In the genomic region with DNA sequence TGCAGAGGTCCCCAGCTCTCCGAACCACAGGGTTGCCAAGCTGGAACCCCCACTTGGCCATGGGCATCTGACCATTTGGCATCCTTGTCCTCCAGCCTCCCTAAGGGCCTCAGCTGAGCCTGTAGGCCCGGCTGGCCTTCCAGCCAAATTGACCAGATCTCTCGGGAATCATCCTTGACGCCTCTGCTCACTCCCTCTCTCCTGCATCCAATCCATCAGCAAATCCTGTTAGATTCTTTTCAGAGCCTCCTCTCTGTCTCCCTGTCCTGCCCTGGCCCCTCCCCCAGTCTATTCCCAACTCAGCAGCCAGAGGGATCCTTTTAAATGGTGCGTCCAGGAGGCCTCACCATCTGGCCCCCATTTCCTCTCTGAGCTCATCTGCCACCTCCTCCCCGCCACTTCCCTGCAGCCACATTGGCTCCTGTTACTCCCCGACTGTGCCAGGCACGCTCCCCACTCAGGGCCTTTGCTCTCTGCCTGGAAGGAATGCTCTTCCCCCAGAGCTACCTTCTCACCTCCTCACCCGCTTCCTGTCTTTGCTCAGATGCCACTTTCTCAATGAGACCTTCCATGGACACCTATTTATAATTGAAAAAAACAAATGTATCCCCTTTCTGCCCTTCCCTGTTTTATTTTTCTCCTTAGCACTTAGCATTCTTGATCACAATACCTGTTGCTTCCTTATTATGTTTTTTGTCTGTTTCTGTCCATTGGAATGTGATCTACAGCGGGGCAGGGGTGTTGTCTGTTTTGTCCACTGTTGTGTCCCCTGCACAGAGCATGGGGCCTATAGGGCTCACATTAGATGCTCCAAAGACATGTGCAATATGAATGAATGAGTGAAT, we compare ENCODE assay signal across 13 cellular contexts.
DNase-seq lines count a peak whose midpoint lies in the region; ATAC-seq and TF ChIP-seq lines count a peak whose summit lies in the region.
"Had no signal": no experiment of that assay in that cellular context is flagged by ENCODE, and none has a peak within 500 bp of the region (broad histone marks: within the 10 kb centered on the region; RNA-seq: fewer than 3 reads in every experiment).

No MANE protein-coding gene starts in this region.

- TF ChIP-seq CTCF in AG09309 (IDR thresholded peaks at IDR 0.05; ENCODE audit: control insufficient read depth, insufficient read depth, low read depth, low read length, missing control alignments) = peak; percentile 34
- TF ChIP-seq CTCF in fibroblast of mammary gland (conservative IDR thresholded peaks at IDR 0.05; ENCODE audit: control insufficient read depth, insufficient read depth, low read depth, low read length) = peak; percentile 17

- POLR2A ChIA-PET in activated CD8-positive, alpha-beta T cell treated with anti-CD3 and anti-CD28 coated beads, Interleukin-2, amount 10 ng/mL, durations not matched to agents 7 days and 5 days (lab: Charles Lee) = no interaction called here

- H3K4me3 Mint-ChIP-seq in activated CD8-positive, alpha-beta T cell treated with anti-CD3 and anti-CD28 coated beads, Interleukin-2, amount 10 ng/mL, durations not matched to agents 7 days and 5 days = no peak overlapping the region
- no peak overlapping the region for H3K4me3 Mint-ChIP-seq in natural killer cell treated with Interleukin-12 subunit alpha and Interleukin-12 subunit beta and Interleukin-15 and Interleukin-18, amount 100 ng/mL, for 72 hours
- H3K4me3 Mint-ChIP-seq: central memory CD8-positive, alpha-beta T cell had no signal

- H3K36me3 Mint-ChIP-seq in activated CD8-positive, alpha-beta T cell treated with anti-CD3 and anti-CD28 coated beads, Interleukin-2, amount 10 ng/mL, durations not matched to agents 7 days and 5 days (ENCODE audit: low read depth) = no peaks in the 10 kb centered on the region
- no peaks in the 10 kb centered on the region for H3K36me3 Mint-ChIP-seq in natural killer cell treated with Interleukin-12 subunit alpha and Interleukin-12 subunit beta and Interleukin-15 and Interleukin-18, amount 100 ng/mL, for 72 hours

- no peak for DNase-seq in AG09309 (ENCODE audit: low read depth)
- DNase-seq in EL = peak; percentile 49
- peak; percentile 51 for DNase-seq in NCI-H226
- DNase-seq in fibroblast of mammary gland (ENCODE audit: low read depth) = peak; percentile 39
- no peak for DNase-seq in activated CD8-positive, alpha-beta T cell treated with anti-CD3 and anti-CD28 coated beads, Interleukin-2, amount 10 ng/mL, durations not matched to agents 7 days and 5 days
- no peak for DNase-seq in natural killer cell treated with Interleukin-12 subunit alpha and Interleukin-12 subunit beta and Interleukin-15 and Interleukin-18, amount 100 ng/mL, for 72 hours (ENCODE audit: low spot score)
- no peak for DNase-seq in stimulated activated CD4-positive, alpha-beta T cell treated with anti-CD3 and anti-CD28 coated beads, Interleukin-1b, Interleukin-23, amount 100 ng/mL, for 48 hours
- DNase-seq in stimulated activated CD4-positive, alpha-beta T cell treated with anti-CD3 and anti-CD28 coated beads, Interleukin-4, amount 100 ng/mL, for 4 hours = no peak
- DNase-seq: DMS79, Karpas-422, midbrain, sigmoid colon had no signal

- H3K4me1 Mint-ChIP-seq in activated CD8-positive, alpha-beta T cell treated with anti-CD3 and anti-CD28 coated beads, Interleukin-2, amount 10 ng/mL, durations not matched to agents 7 days and 5 days (ENCODE audit: low read depth) = no peaks in the 10 kb centered on the region
- peaks cover 0 to 6% of the 10 kb centered on the region in 2 donors for H3K4me1 Mint-ChIP-seq in natural killer cell treated with Interleukin-12 subunit alpha and Interleukin-12 subunit beta and Interleukin-15 and Interleukin-18, amount 100 ng/mL, for 72 hours (ENCODE audit: low read depth in 2 of 2)
- H3K4me1 Mint-ChIP-seq: central memory CD8-positive, alpha-beta T cell had no signal

- CTCF ChIA-PET in activated CD8-positive, alpha-beta T cell treated with anti-CD3 and anti-CD28 coated beads, Interleukin-2, amount 10 ng/mL, durations not matched to agents 7 days and 5 days (lab: Charles Lee) = no interaction called here

- ATAC-seq in activated CD8-positive, alpha-beta T cell treated with anti-CD3 and anti-CD28 coated beads, Interleukin-2, amount 10 ng/mL, durations not matched to agents 7 days and 5 days = no peak
- ATAC-seq in natural killer cell treated with Interleukin-12 subunit alpha and Interleukin-12 subunit beta and Interleukin-15 and Interleukin-18, amount 100 ng/mL, for 72 hours = no peak

- no peak overlapping the region for H3K4me3 ChIP-seq in AG09309 (ENCODE audit: control insufficient read depth, low read depth, low read length)
- H3K4me3 ChIP-seq in fibroblast of mammary gland (ENCODE audit: control insufficient read depth, low read depth, low read length) = no peak overlapping the region
- H3K4me3 ChIP-seq: sigmoid colon had no signal

- no peaks in the 10 kb centered on the region for H3K27me3 Mint-ChIP-seq in activated CD8-positive, alpha-beta T cell treated with anti-CD3 and anti-CD28 coated beads, Interleukin-2, amount 10 ng/mL, durations not matched to agents 7 days and 5 days (ENCODE audit: low read depth)
- H3K27me3 Mint-ChIP-seq in natural killer cell treated with Interleukin-12 subunit alpha and Interleukin-12 subunit beta and Interleukin-15 and Interleukin-18, amount 100 ng/mL, for 72 hours = peaks cover 0 to 5% of the 10 kb centered on the region in 2 donors
- H3K27me3 Mint-ChIP-seq: central memory CD8-positive, alpha-beta T cell had no signal

- no peak overlapping the region for H3K27ac Mint-ChIP-seq in activated CD8-positive, alpha-beta T cell treated with anti-CD3 and anti-CD28 coated beads, Interleukin-2, amount 10 ng/mL, durations not matched to agents 7 days and 5 days
- no peak overlapping the region for H3K27ac Mint-ChIP-seq in natural killer cell treated with Interleukin-12 subunit alpha and Interleukin-12 subunit beta and Interleukin-15 and Interleukin-18, amount 100 ng/mL, for 72 hours

- no peaks in the 10 kb centered on the region for H3K9me3 Mint-ChIP-seq in activated CD8-positive, alpha-beta T cell treated with anti-CD3 and anti-CD28 coated beads, Interleukin-2, amount 10 ng/mL, durations not matched to agents 7 days and 5 days (ENCODE audit: insufficient read depth)
- no peaks in the 10 kb centered on the region for H3K9me3 Mint-ChIP-seq in natural killer cell treated with Interleukin-12 subunit alpha and Interleukin-12 subunit beta and Interleukin-15 and Interleukin-18, amount 100 ng/mL, for 72 hours
- H3K9me3 Mint-ChIP-seq: central memory CD8-positive, alpha-beta T cell had no signal

Comparison
In these comparisons a context has a peak if more than half of its experiments do, and no peak if none do; other contexts are left out.
1. DNase-seq: peak in EL (single experiment), NCI-H226 (single experiment) and fibroblast of mammary gland (single experiment); none in AG09309 (single experiment), activated CD8-positive, alpha-beta T cell treated with anti-CD3 and anti-CD28 coated beads, Interleukin-2, amount 10 ng/mL, durations not matched to agents 7 days and 5 days (single experiment), natural killer cell treated with Interleukin-12 subunit alpha and Interleukin-12 subunit beta and Interleukin-15 and Interleukin-18, amount 100 ng/mL, for 72 hours (single experiment), stimulated activated CD4-positive, alpha-beta T cell treated with anti-CD3 and anti-CD28 coated beads, Interleukin-1b, Interleukin-23, amount 100 ng/mL, for 48 hours (single experiment) and stimulated activated CD4-positive, alpha-beta T cell treated with anti-CD3 and anti-CD28 coated beads, Interleukin-4, amount 100 ng/mL, for 4 hours (0 of 2).